Comparison of ENCODE assay signal across 15 cellular contexts in the genomic region with DNA sequence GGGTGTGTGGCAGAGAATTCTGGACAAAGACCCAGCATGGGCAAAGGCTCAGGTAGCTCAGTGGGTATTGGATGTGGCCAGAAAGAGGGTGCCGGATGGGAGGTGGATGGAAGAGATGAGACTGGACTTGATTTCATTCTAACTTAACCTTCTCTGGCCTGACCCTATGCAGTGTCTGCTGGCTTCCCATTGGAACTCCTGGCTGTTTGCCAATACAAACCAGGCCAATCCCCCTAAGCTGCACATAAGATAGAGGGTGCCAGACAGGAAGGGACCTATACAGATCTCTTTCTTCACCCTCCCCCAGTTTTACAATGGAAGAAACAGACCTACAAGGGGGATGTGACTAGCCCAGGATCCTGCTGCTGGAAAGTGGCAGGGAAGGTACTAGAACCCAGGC. TPM values are rescaled to one million over a fixed set of nuclear protein-coding genes. Genes with fewer than 3 reads are reported as not detected.
DNase-seq lines count a peak whose midpoint lies in the region; ATAC-seq and TF ChIP-seq lines count a peak whose summit lies in the region.
"Had no signal": no experiment of that assay in that cellular context is flagged by ENCODE, and none has a peak within 500 bp of the region (broad histone marks: within the 10 kb centered on the region; RNA-seq: fewer than 3 reads in every experiment).

No MANE protein-coding gene starts in this region.

- H3K9ac ChIP-seq in iPS-20b (ENCODE audit: low read depth, low read length) = no peak overlapping the region

- POLR2A ChIA-PET in T-cell (lab: Charles Lee) = no interaction called here

- H3K4me1 ChIP-seq in iPS-20b (ENCODE audit: insufficient read depth, low read length) = peaks cover 13% of the 10 kb centered on the region

- intact Hi-C loops in natural killer cell (cut with micrococcal nuclease) = no loop called here

- H3K27ac ChIP-seq in iPS-20b (ENCODE audit: low read length) = no peak overlapping the region

- peaks cover 10 to 13% of the 10 kb centered on the region in 2 donors for H3K4me1 Mint-ChIP-seq in natural killer cell
- peaks cover 8 to 9% of the 10 kb centered on the region in 2 donors for H3K4me1 Mint-ChIP-seq in natural killer cell treated with Interleukin-12 subunit alpha and Interleukin-12 subunit beta and Interleukin-15 and Interleukin-18, amount 100 ng/mL, for 72 hours (ENCODE audit: low read depth in 2 of 2)
- peaks cover 9 to 20% (median 11%) of the 10 kb centered on the region in 3 donors for H3K4me1 Mint-ChIP-seq in T-cell

- ATAC-seq in natural killer cell (no peak), T-cell (replicated peaks in 1 of 4) (no peak), GM19463 (IDR thresholded peaks at IDR 0.05; ENCODE audit: unreplicated experiment) (no peak)
- no peak for ATAC-seq in natural killer cell treated with Interleukin-12 subunit alpha and Interleukin-12 subunit beta and Interleukin-15 and Interleukin-18, amount 100 ng/mL, for 72 hours
- ATAC-seq: GM12878, left lobe of liver had no signal

- DNase-seq in natural killer cell = no peak
- DNase-seq in natural killer cell treated with Interleukin-12 subunit alpha and Interleukin-12 subunit beta and Interleukin-15 and Interleukin-18, amount 100 ng/mL, for 72 hours (ENCODE audit: low spot score) = no peak
- DNase-seq in T-cell = no peak
- no peak for DNase-seq in iPS-NIHi11 (ENCODE audit: low spot score)
- no peak for DNase-seq in kidney glomerular epithelial cell (lab: John Stamatoyannopoulos, UW)
- no peak for DNase-seq in T-helper 1 cell
- DNase-seq: amniotic stem cell, cerebellar nuclear complex, GDM1, hypothalamus, NCI-H748 treated with DMSO at 0.1 percent for 48 hours had no signal

- H3K4me3 Mint-ChIP-seq in natural killer cell (peak overlapping the region; percentile 45), T-cell (peak overlapping the region in 2 of 3 donors; percentile 17 to 71)
- no peak overlapping the region for H3K4me3 Mint-ChIP-seq in natural killer cell treated with Interleukin-12 subunit alpha and Interleukin-12 subunit beta and Interleukin-15 and Interleukin-18, amount 100 ng/mL, for 72 hours

- H3K27me3 Mint-ChIP-seq in natural killer cell (ENCODE audit: low read depth in 2 of 2) (peaks cover 0 to 5% of the 10 kb centered on the region in 2 donors), T-cell (peaks cover 0 to 8% of the 10 kb centered on the region in 2 donors)
- no peaks in the 10 kb centered on the region for H3K27me3 Mint-ChIP-seq in natural killer cell treated with Interleukin-12 subunit alpha and Interleukin-12 subunit beta and Interleukin-15 and Interleukin-18, amount 100 ng/mL, for 72 hours

- H3K9me3 Mint-ChIP-seq in natural killer cell = no peaks in the 10 kb centered on the region
- H3K9me3 Mint-ChIP-seq in natural killer cell treated with Interleukin-12 subunit alpha and Interleukin-12 subunit beta and Interleukin-15 and Interleukin-18, amount 100 ng/mL, for 72 hours = no peaks in the 10 kb centered on the region
- H3K9me3 Mint-ChIP-seq in T-cell = no peaks in the 10 kb centered on the region

- no peaks in the 10 kb centered on the region for H3K36me3 Mint-ChIP-seq in natural killer cell
- H3K36me3 Mint-ChIP-seq in natural killer cell treated with Interleukin-12 subunit alpha and Interleukin-12 subunit beta and Interleukin-15 and Interleukin-18, amount 100 ng/mL, for 72 hours = no peaks in the 10 kb centered on the region
- peaks cover 11% of the 10 kb centered on the region for H3K36me3 Mint-ChIP-seq in T-cell

- no peak for TF ChIP-seq CTCF in natural killer cell (IDR thresholded peaks at IDR 0.05)

- 0 out of 2 replicates have a peak overlapping the region, but pooled peaks have one; percentile 76 for H3K4me3 ChIP-seq in iPS-20b (ENCODE audit: low read length)
- H3K4me3 ChIP-seq: GM12878 had no signal

- CTCF ChIA-PET in T-cell (lab: Charles Lee) = no interaction called here

- H3K36me3 ChIP-seq in iPS-20b (ENCODE audit: insufficient read depth, low read depth, low read length) = no peaks in the 10 kb centered on the region

- H3K27ac Mint-ChIP-seq in natural killer cell (no peak overlapping the region), T-cell (no peak overlapping the region)
- no peak overlapping the region for H3K27ac Mint-ChIP-seq in natural killer cell treated with Interleukin-12 subunit alpha and Interleukin-12 subunit beta and Interleukin-15 and Interleukin-18, amount 100 ng/mL, for 72 hours

- H3K9me3 ChIP-seq in iPS-20b (ENCODE audit: insufficient read depth, low read depth, low read length) = no peaks in the 10 kb centered on the region

- H3K27me3 ChIP-seq in iPS-20b (ENCODE audit: insufficient read depth, low read length) = peaks cover 54% of the 10 kb centered on the region

RNA-seq across cellular contexts. Expression of gene ANKDD1A, which starts 1.2 kb away (rescaled TPM):
- total RNA-seq in natural killer cell (10 to 100 TPM; 13.7 to 16.2 (median 13.9) TPM), T-cell (10 to 100 TPM in 2 of 5 donors, 1 to 10 TPM in 3; 1.7 to 13.4 (median 7.9) TPM)
- total RNA-seq in natural killer cell treated with Interleukin-12 subunit alpha and Interleukin-12 subunit beta and Interleukin-15 and Interleukin-18, amount 100 ng/mL, for 72 hours = 1 to 10 TPM; 3.1 to 5.0 TPM
